13 cellular contexts compared by ENCODE assay signal in genomic region chr7:55148571-55148970, GRCh38.
"Had no signal": no experiment of that assay in that cellular context is flagged by ENCODE, and none has a peak within 500 bp of the region (broad histone marks: within the 10 kb centered on the region; RNA-seq: fewer than 3 reads in every experiment).

No MANE protein-coding gene starts in this region.

- H2AFZ ChIP-seq: parathyroid adenoma had no signal

- H3K4me1 ChIP-seq: parathyroid adenoma, suprapubic skin, upper lobe of right lung had no signal

- DNase-seq: activated CD4-positive, alpha-beta T cell treated with anti-CD3 and anti-CD28 coated beads for 48 hours; activated CD8-positive, alpha-beta memory T cell treated with anti-CD3 and anti-CD28 coated beads for 24 hours; activated naive CD4-positive, alpha-beta T cell treated with anti-CD3 and anti-CD28 coated beads for 36 hours; central memory CD4-positive, alpha-beta T cell; effector memory CD4-positive, alpha-beta T cell; gastrocnemius medialis; stimulated activated CD4-positive, alpha-beta T cell treated with anti-CD3 and anti-CD28 coated beads, Interleukin-2, amount 100 ng/mL, for 48 hours; stimulated activated naive CD4-positive, alpha-beta T cell treated with Interleukin-2 at 50 U/mL for 16 hours; upper lobe of right lung had no signal

- H3K9me3 ChIP-seq: gastrocnemius medialis, suprapubic skin, upper lobe of right lung had no signal

- H3K27ac Mint-ChIP-seq: activated naive CD4-positive, alpha-beta T cell treated with anti-CD3 and anti-CD28 coated beads for 36 hours; activated T-helper 17 cell treated with anti-CD3 and anti-CD28 coated beads, Interleukin-2, amount 50 U/mL, for 72 hours had no signal

- ATAC-seq: activated T-helper 17 cell treated with anti-CD3 and anti-CD28 coated beads, Interleukin-2, amount 50 U/mL, for 72 hours; gastrocnemius medialis; upper lobe of right lung had no signal

- H3K27ac ChIP-seq: gastrocnemius medialis, parathyroid adenoma, suprapubic skin, upper lobe of right lung had no signal

- H3K4me3 ChIP-seq: gastrocnemius medialis, suprapubic skin, upper lobe of right lung had no signal

- H3K79me2 ChIP-seq: parathyroid adenoma had no signal

- H3K27me3 ChIP-seq: gastrocnemius medialis, suprapubic skin, upper lobe of right lung had no signal

- H3K4me1 Mint-ChIP-seq: activated T-helper 17 cell treated with anti-CD3 and anti-CD28 coated beads, Interleukin-2, amount 50 U/mL, for 72 hours had no signal

- H3K9me3 Mint-ChIP-seq: activated naive CD4-positive, alpha-beta T cell treated with anti-CD3 and anti-CD28 coated beads for 36 hours; activated T-helper 17 cell treated with anti-CD3 and anti-CD28 coated beads, Interleukin-2, amount 50 U/mL, for 72 hours; neural crest cell had no signal

- H3K4me3 Mint-ChIP-seq: activated naive CD4-positive, alpha-beta T cell treated with anti-CD3 and anti-CD28 coated beads for 36 hours; activated T-helper 17 cell treated with anti-CD3 and anti-CD28 coated beads, Interleukin-2, amount 50 U/mL, for 72 hours; neural crest cell had no signal
